ENCODE assay signal across 9 cellular contexts in the genomic region with DNA sequence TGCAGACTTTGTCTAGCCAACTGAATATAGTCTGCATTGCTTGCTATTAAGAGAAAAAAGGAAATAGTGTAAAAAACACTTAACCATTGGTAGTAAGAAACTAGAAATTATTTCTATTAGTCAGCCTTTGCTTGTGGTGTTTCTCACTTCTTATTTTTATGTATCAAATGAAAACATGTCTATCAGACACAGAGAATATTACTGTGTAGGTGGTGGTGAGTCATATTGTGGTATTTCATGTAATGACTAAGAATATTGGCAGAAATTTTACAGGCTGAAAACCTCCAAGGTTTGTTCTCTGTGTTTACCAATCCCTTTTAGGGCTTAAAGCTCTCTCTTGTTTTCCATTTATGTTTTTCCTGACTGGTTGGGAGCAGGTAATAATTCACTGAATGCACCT.
DNase-seq lines count a peak whose midpoint lies in the region; ATAC-seq and TF ChIP-seq lines count a peak whose summit lies in the region.
"Had no signal": no experiment of that assay in that cellular context is flagged by ENCODE, and none has a peak within 500 bp of the region (broad histone marks: within the 10 kb centered on the region; RNA-seq: fewer than 3 reads in every experiment).

No MANE protein-coding gene starts in this region.

- H3K27me3 Mint-ChIP-seq in activated naive CD8-positive, alpha-beta T cell treated with anti-CD3 and anti-CD28 coated beads, Interleukin-2, amount 50 U/mL, for 24 hours: no peaks in the 10 kb centered on the region

- TF ChIP-seq CTCF in dorsolateral prefrontal cortex (IDR thresholded peaks at IDR 0.05 in 54 of 56, conservative IDR thresholded peaks at IDR 0.05 in 2 of 56; ENCODE audit: low read depth in 1 of 56, partially characterized antibody in 56 of 56): no peak

- no peaks in the 10 kb centered on the region for H3K9me3 Mint-ChIP-seq in activated naive CD8-positive, alpha-beta T cell treated with anti-CD3 and anti-CD28 coated beads, Interleukin-2, amount 50 U/mL, for 24 hours

- H3K4me1 Mint-ChIP-seq in activated naive CD8-positive, alpha-beta T cell treated with anti-CD3 and anti-CD28 coated beads, Interleukin-2, amount 50 U/mL, for 24 hours: peaks cover 23% of the 10 kb centered on the region

- no peak overlapping the region for H3K4me3 ChIP-seq in dorsolateral prefrontal cortex
- H3K4me3 ChIP-seq: psoas muscle had no signal

- H3K27ac ChIP-seq in dorsolateral prefrontal cortex: no peak overlapping the region
- H3K27ac ChIP-seq: psoas muscle had no signal

- intact Hi-C loops in dorsolateral prefrontal cortex (cut with DNase I): no loop called here

- DNase-seq in Daoy (ENCODE audit: low read depth) (peak; percentile 74), kidney tubule cell (ENCODE audit: low spot score) (peak; percentile 88), pons (ENCODE audit: low spot score) (no peak), dorsolateral prefrontal cortex (no peak), DMS114 treated with DMSO at 0.1 percent for 48 hours (lab: John Stamatoyannopoulos, UW; ENCODE audit: unreplicated experiment) (no peak)
- no peak for DNase-seq in activated naive CD8-positive, alpha-beta T cell treated with anti-CD3 and anti-CD28 coated beads, Interleukin-2, amount 50 U/mL, for 24 hours
- DNase-seq: psoas muscle had no signal

- peak overlapping the region; percentile 30 for H3K27ac Mint-ChIP-seq in activated naive CD8-positive, alpha-beta T cell treated with anti-CD3 and anti-CD28 coated beads, Interleukin-2, amount 50 U/mL, for 24 hours

- peak; percentile 87 for ATAC-seq in GM21367 (IDR thresholded peaks at IDR 0.05; ENCODE audit: unreplicated experiment)
- ATAC-seq in HG03558 (IDR thresholded peaks at IDR 0.05; ENCODE audit: extremely low read depth, unreplicated experiment): peak; percentile 91
- ATAC-seq in activated naive CD8-positive, alpha-beta T cell treated with anti-CD3 and anti-CD28 coated beads, Interleukin-2, amount 50 U/mL, for 24 hours: peak; percentile 93

- no peak overlapping the region for H3K4me3 Mint-ChIP-seq in activated naive CD8-positive, alpha-beta T cell treated with anti-CD3 and anti-CD28 coated beads, Interleukin-2, amount 50 U/mL, for 24 hours

- H3K27me3 ChIP-seq in dorsolateral prefrontal cortex: no peaks in the 10 kb centered on the region

- H3K36me3 Mint-ChIP-seq in activated naive CD8-positive, alpha-beta T cell treated with anti-CD3 and anti-CD28 coated beads, Interleukin-2, amount 50 U/mL, for 24 hours (ENCODE audit: low read depth): peaks cover 2% of the 10 kb centered on the region

Comparison
In these comparisons a context has a peak if more than half of its experiments do, and no peak if none do; other contexts are left out.
1. DNase-seq: peak in Daoy (single experiment) and kidney tubule cell (single experiment); none in activated naive CD8-positive, alpha-beta T cell treated with anti-CD3 and anti-CD28 coated beads, Interleukin-2, amount 50 U/mL, for 24 hours (single experiment), pons (single experiment), dorsolateral prefrontal cortex (0 of 10) and DMS114 treated with DMSO at 0.1 percent for 48 hours (single experiment).
2. Peak in every context shown above with its lines, with median percentiles within 50 percentile points of each other: ATAC-seq.